In genomic region chr10:102450124-102450373, GRCh38 we compare ENCODE assay signal across 8 cellular contexts.
DNase-seq lines count a peak whose midpoint lies in the region; ATAC-seq, FAIRE-seq and TF ChIP-seq lines count a peak whose summit lies in the region.

No MANE protein-coding gene starts in this region.

- no peak for DNase-seq in LNCaP clone FGC (ENCODE audit: low read depth)
- DNase-seq in effector memory CD4-positive, alpha-beta T cell, result no peak
- DNase-seq in RCC 7860 (ENCODE audit: low spot score), result no peak
- no peak for DNase-seq in NK-92 treated with Interleukin-12 subunit alpha and Interleukin-12 subunit beta, amount 100 ng/mL, for 24 hours (lab: John Stamatoyannopoulos, UW)

- H3K27me3 ChIP-seq in effector memory CD4-positive, alpha-beta T cell (replicated peaks; ENCODE audit: control insufficient read depth, insufficient read depth, low read length, poor library complexity, severe bottlenecking), result no peaks in the 10 kb centered on the region
- no peaks in the 10 kb centered on the region for H3K27me3 ChIP-seq in neutrophil

- TF ChIP-seq CTCF in GM12874 (IDR thresholded peaks at IDR 0.05; ENCODE audit: insufficient read depth, low read depth, low read length) (0 out of 2 replicates have a peak, but pooled peaks have one; percentile 6), LNCaP clone FGC (IDR thresholded peaks at IDR 0.05; ENCODE audit: control insufficient read depth, extremely low read depth, insufficient read depth) (no peak), neutrophil (IDR thresholded peaks at IDR 0.05) (no peak)

- no peak for FAIRE-seq in RCC 7860 (lab: Jason Lieb, UNC)

- H3K4me3 ChIP-seq in LNCaP clone FGC (ENCODE audit: low read depth, low read length) (peak overlapping the region; percentile 99), neutrophil (ENCODE audit: low read depth in 1 of 2, low read length in 1 of 2) (peak overlapping the region; percentile 83 to 85)
- peak overlapping the region; percentile 84 for H3K4me3 ChIP-seq in effector memory CD4-positive, alpha-beta T cell (ENCODE audit: insufficient read depth, low read depth, low read length, poor library complexity, severe bottlenecking)

- H3K36me3 ChIP-seq in effector memory CD4-positive, alpha-beta T cell (ENCODE audit: control insufficient read depth, insufficient read depth, low read length), result peaks cover 8% of the 10 kb centered on the region
- no peaks in the 10 kb centered on the region for H3K36me3 ChIP-seq in neutrophil

- peaks cover 17% of the 10 kb centered on the region for H3K4me1 ChIP-seq in effector memory CD4-positive, alpha-beta T cell (ENCODE audit: control insufficient read depth, insufficient read depth, low read length, poor library complexity, severe bottlenecking)
- peaks cover 51% of the 10 kb centered on the region in 2 experiments for H3K4me1 ChIP-seq in neutrophil (ENCODE audit: control insufficient read depth in 1 of 2, insufficient read depth in 1 of 2, low read depth in 1 of 2, low read length in 1 of 2)

- peak overlapping the region; percentile 85 for H3K27ac ChIP-seq in effector memory CD4-positive, alpha-beta T cell (ENCODE audit: insufficient read depth, low read length, poor library complexity, severe bottlenecking)
- H3K27ac ChIP-seq in neutrophil, result peak overlapping the region; percentile 74

- ATAC-seq in GM21360 (IDR thresholded peaks at IDR 0.05; ENCODE audit: unreplicated experiment), result no peak
- ATAC-seq in GM18498 (IDR thresholded peaks at IDR 0.05; ENCODE audit: unreplicated experiment), result no peak

- H3K9me3 ChIP-seq in effector memory CD4-positive, alpha-beta T cell (ENCODE audit: control insufficient read depth, low read length), result no peaks in the 10 kb centered on the region
- no peaks in the 10 kb centered on the region for H3K9me3 ChIP-seq in neutrophil
